10 cellular contexts compared by ENCODE assay signal in genomic region chr3:184584001-184584891, GRCh38. TPM values are rescaled to one million over a fixed set of nuclear protein-coding genes. Genes with fewer than 3 reads are reported as not detected.
DNase-seq lines count a peak whose midpoint lies in the region; ATAC-seq lines count a peak whose summit lies in the region.
"Had no signal": no experiment of that assay in that cellular context is flagged by ENCODE, and none has a peak within 500 bp of the region (broad histone marks: within the 10 kb centered on the region; RNA-seq: fewer than 3 reads in every experiment).

No MANE protein-coding gene starts in this region.

- intact Hi-C loops in left cardiac atrium (cut with DNase I): no loop called here

- no peaks in the 10 kb centered on the region for H3K9me2 ChIP-seq in GM23248 (ENCODE audit: insufficient read depth)

- H3K36me3 ChIP-seq in GM23248 (ENCODE audit: low read depth): no peaks in the 10 kb centered on the region
- H3K36me3 ChIP-seq in SJSA1: peaks cover 5% of the 10 kb centered on the region

- in situ Hi-C loops in GM23248 (cut with MboI): no loop called here

- peaks cover 11% of the 10 kb centered on the region for H3F3A ChIP-seq in GM23248 (ENCODE audit: insufficient read depth)

- 0 out of 2 replicates have a peak overlapping the region, but pooled peaks have one; percentile 75 for H2AFZ ChIP-seq in GM23248

- H3K79me2 ChIP-seq in GM23248 (ENCODE audit: insufficient read depth): no peaks in the 10 kb centered on the region

- DNase-seq in GM23248 (no peak), SJSA1 (ENCODE audit: low read depth in 1 of 2, low spot score in 2 of 2) (peak in 1 of 2 experiments; percentile 24), left cardiac atrium (no peak), retina (peak; percentile 72), NAMALWA (ENCODE audit: low spot score) (no peak)
- DNase-seq: GOT3 had no signal

- H3K4me1 ChIP-seq in GM23248 (ENCODE audit: insufficient read depth) (peaks cover 17% of the 10 kb centered on the region), SJSA1 (replicated peaks) (peaks cover 15% of the 10 kb centered on the region)

- H4K20me1 ChIP-seq in GM23248 (ENCODE audit: insufficient read depth): no peaks in the 10 kb centered on the region

- no peak overlapping the region for H3K4me2 ChIP-seq in GM23248 (ENCODE audit: unreplicated experiment)

- 82 to 84% methylated on average over 37 to 43 of the region's 43 CpGs for WGBS in GM23248 (ENCODE audit: low coverage in 1 of 2, low lambda C conversion rate in 2 of 2, missing lambda C conversion rate in 2 of 2), 2 experiments

- ATAC-seq in left cardiac atrium: peak; percentile 8 to 12
- no peak for ATAC-seq in HG03439 (IDR thresholded peaks at IDR 0.05; ENCODE audit: unreplicated experiment)
- ATAC-seq in HG03039 (IDR thresholded peaks at IDR 0.05; ENCODE audit: unreplicated experiment): no peak
- no peak for ATAC-seq in GM18909 (IDR thresholded peaks at IDR 0.05; ENCODE audit: poor library complexity, unreplicated experiment)

- H3K4me3 ChIP-seq in GM23248: peak overlapping the region; percentile 76
- H3K4me3 ChIP-seq in SJSA1: peak overlapping the region; percentile 49

- no peaks in the 10 kb centered on the region for H3K27me3 ChIP-seq in GM23248 (replicated peaks; ENCODE audit: insufficient read depth)
- no peaks in the 10 kb centered on the region for H3K27me3 ChIP-seq in SJSA1 (replicated peaks)

- no peak overlapping the region for H3K27ac ChIP-seq in GM23248
- H3K27ac ChIP-seq in SJSA1: no peak overlapping the region
- H3K27ac ChIP-seq: VCaP had no signal

- H3K9ac ChIP-seq in GM23248: peak overlapping the region; percentile 90; the same call in 1 of the 2 replicates

- H3K9me3 ChIP-seq in GM23248 (ENCODE audit: low read depth) (no peaks in the 10 kb centered on the region), SJSA1 (replicated peaks) (no peaks in the 10 kb centered on the region)

RNA-seq across cellular contexts. Expression of gene EPHB3, which starts 22.7 kb away (rescaled TPM):
- total RNA-seq in GM23248 (2014; rRNA removed; shearing (Covaris generic)): 3.0 and 16.9 TPM in 2 replicates
- polyA plus RNA-seq in GM23248 (2016; fragmentation: Nextera tagmentation; extraction: Ambion mirVana): 1.6 and 1.7 TPM in 2 replicates
- 2.9 and 4.1 TPM in 2 replicates for total RNA-seq in SJSA1 (2014; rRNA removed; shearing (Covaris generic))
- 1 to 10 TPM; 1.6 to 1.7 TPM for total RNA-seq in left cardiac atrium

Comparison
In these comparisons a context has a peak if more than half of its experiments do, and no peak if none do; other contexts are left out.
1. ATAC-seq: peak in left cardiac atrium (2 of 2); none in HG03439 (single experiment), HG03039 (single experiment) and GM18909 (single experiment).